In genomic region chr9:96559339-96559943, GRCh38 we compare ENCODE assay signal across 15 cellular contexts.
DNase-seq lines count a peak whose midpoint lies in the region; ATAC-seq, FAIRE-seq and TF ChIP-seq lines count a peak whose summit lies in the region.
"Had no signal": no experiment of that assay in that cellular context is flagged by ENCODE, and none has a peak within 500 bp of the region (broad histone marks: within the 10 kb centered on the region; RNA-seq: fewer than 3 reads in every experiment).

No MANE protein-coding gene starts in this region.

- TF ChIP-seq RAD21 in A549 (conservative IDR thresholded peaks at IDR 0.05 in 1 of 2, IDR thresholded peaks at IDR 0.05 in 1 of 2), result no peak

- H3K27me3 ChIP-seq in neural progenitor cell, result no peaks in the 10 kb centered on the region
- H3K27me3 ChIP-seq: MG63 had no signal

- no peaks in the 10 kb centered on the region for H3K27me3 Mint-ChIP-seq in WTC11 (ENCODE audit: low read depth)
- H3K27me3 Mint-ChIP-seq in nephron progenitor cell (ENCODE audit: low read depth, poor library complexity), result no peaks in the 10 kb centered on the region
- H3K27me3 Mint-ChIP-seq in neural progenitor cell (ENCODE audit: insufficient read depth, low read depth), result no peaks in the 10 kb centered on the region

- peaks cover 3% of the 10 kb centered on the region for H4K20me1 ChIP-seq in neural progenitor cell (ENCODE audit: low read depth)

- TF ChIP-seq EP300 in A549 (IDR thresholded peaks at IDR 0.05), result no peak

- peak overlapping the region; percentile 39; the same call in 1 of the 2 replicates for H3K27ac Mint-ChIP-seq in WTC11
- peak overlapping the region; percentile 51 for H3K27ac Mint-ChIP-seq in nephron progenitor cell
- no peak overlapping the region for H3K27ac Mint-ChIP-seq in neural progenitor cell
- H3K27ac Mint-ChIP-seq: CD4-positive, CD25-positive, alpha-beta regulatory T cell had no signal

- intact Hi-C loops in left ventricle myocardium superior (cut with micrococcal nuclease), result no loop called here

- CTCF ChIA-PET in A549 (lab: Yijun Ruan, JAX), result interaction anchor here (0.8 to 1.6 kb wide), 3 partner anchors 10 to 241 kb away, joined by 3 to 6 read pairs (median 3); no protein-coding TSS in a partner anchor
- CTCF ChIA-PET in WTC11 (lab: Charles Lee), result interaction anchor here (2.4 kb wide), 1 partner anchor 7 kb away, joined by 7 read pairs; no protein-coding TSS in a partner anchor

- ATAC-seq in A549 (no peak), WTC11 (no peak), left ventricle myocardium superior (peak; percentile 51), GM21515 (IDR thresholded peaks at IDR 0.05; ENCODE audit: unreplicated experiment) (no peak), HG02870 (IDR thresholded peaks at IDR 0.05; ENCODE audit: unreplicated experiment) (no peak)

- no peak for DNase-seq in A549 (ENCODE audit: low read depth in 1 of 2, low spot score in 1 of 2)
- DNase-seq in WTC11 (ENCODE audit: low spot score), result no peak
- no peak for DNase-seq in left ventricle myocardium superior
- DNase-seq in nephron progenitor cell, result no peak
- no peak for DNase-seq in neural progenitor cell (ENCODE audit: low spot score)
- DNase-seq in iPS-NIHi7 (ENCODE audit: extremely low spot score), result no peak
- DNase-seq: Calu3; CD4-positive, CD25-positive, alpha-beta regulatory T cell; MG63; NCI-H1105; NCI-H1694 treated with DMSO at 0.1 percent for 48 hours; NCI-H69; PC-9 had no signal

- H3K4me2 ChIP-seq in A549, result no peak overlapping the region
- no peak overlapping the region for H3K4me2 ChIP-seq in neural progenitor cell
- H3K4me2 ChIP-seq: PC-9 had no signal

- no peak for TF ChIP-seq CTCF in A549 (IDR thresholded peaks at IDR 0.05)
- TF ChIP-seq CTCF in WTC11 (IDR thresholded peaks at IDR 0.05), result no peak
- no peak for TF ChIP-seq CTCF in nephron progenitor cell (IDR thresholded peaks at IDR 0.05)
- no peak for TF ChIP-seq CTCF in neural progenitor cell (IDR thresholded peaks at IDR 0.05)

- no peaks in the 10 kb centered on the region for H3K79me2 ChIP-seq in neural progenitor cell (ENCODE audit: low read depth)

- POLR2A ChIA-PET in A549 (lab: Yijun Ruan, JAX) (no interaction called here), WTC11 (lab: Charles Lee) (no interaction called here)

- no peak overlapping the region for H3K27ac ChIP-seq in A549
- H3K27ac ChIP-seq in neural progenitor cell, result no peak overlapping the region
- H3K27ac ChIP-seq: PC-9 had no signal

- H3K4me3 Mint-ChIP-seq in WTC11 (no peak overlapping the region), nephron progenitor cell (no peak overlapping the region), neural progenitor cell (no peak overlapping the region)
- H3K4me3 Mint-ChIP-seq: CD4-positive, CD25-positive, alpha-beta regulatory T cell had no signal

- H3K9me3 ChIP-seq in A549 (no peaks in the 10 kb centered on the region), neural progenitor cell (ENCODE audit: low read depth) (no peaks in the 10 kb centered on the region)
- H3K9me3 ChIP-seq: MG63 had no signal

- WGBS in A549 (ENCODE audit: missing lambda C conversion rate), result 92% methylated on average over 6 of the region's 6 CpGs

- H3K4me1 Mint-ChIP-seq in WTC11 (peaks cover 36% of the 10 kb centered on the region), nephron progenitor cell (peaks cover 27% of the 10 kb centered on the region), neural progenitor cell (no peaks in the 10 kb centered on the region)

- FAIRE-seq in A549 (lab: Jason Lieb, UNC), result no peak

- H3K4me1 ChIP-seq in A549 (no peaks in the 10 kb centered on the region), neural progenitor cell (peaks cover 5% of the 10 kb centered on the region)

- no peak overlapping the region for H3K9ac ChIP-seq in neural progenitor cell

- no peaks in the 10 kb centered on the region for H3K36me3 ChIP-seq in neural progenitor cell
- H3K36me3 ChIP-seq: MG63 had no signal

- H3K36me3 Mint-ChIP-seq in WTC11, result peaks cover 8% of the 10 kb centered on the region
- peaks cover 57% of the 10 kb centered on the region for H3K36me3 Mint-ChIP-seq in nephron progenitor cell (ENCODE audit: low read depth)
- peaks cover 9% of the 10 kb centered on the region for H3K36me3 Mint-ChIP-seq in neural progenitor cell

- H3F3A ChIP-seq in neural progenitor cell (ENCODE audit: low read depth), result no peaks in the 10 kb centered on the region

- H2AFZ ChIP-seq in neural progenitor cell (replicated peaks), result no peak overlapping the region
- H2AFZ ChIP-seq: PC-9 had no signal

- H3K9me3 Mint-ChIP-seq in WTC11 (no peaks in the 10 kb centered on the region), nephron progenitor cell (no peaks in the 10 kb centered on the region), neural progenitor cell (no peaks in the 10 kb centered on the region)
- H3K9me3 Mint-ChIP-seq: CD4-positive, CD25-positive, alpha-beta regulatory T cell had no signal

- no peak for TF ChIP-seq POLR2A in A549 (IDR thresholded peaks at IDR 0.05; ENCODE audit: low read length)

- H3K4me3 ChIP-seq in A549 (no peak overlapping the region), neural progenitor cell (no peak overlapping the region)
- H3K4me3 ChIP-seq: MG63, PC-9 had no signal

TF ChIP-seq in A549, 52 proteins besides CTCF, POLR2A, EP300 and RAD21:
- TF ChIP-seq JUN (IDR thresholded peaks at IDR 0.05) (no peak), MAFK (IDR thresholded peaks at IDR 0.05; ENCODE audit: partially characterized antibody) (peak; percentile 74)
TF ChIP-seq in A549: peak in this region for 1.

TF ChIP-seq in WTC11, 78 proteins besides CTCF, POLR2A, EP300 and RAD21 (continues in another document):
- TF ChIP-seq ZNF263 (CRISPR knock-in tag; IDR thresholded peaks at IDR 0.05; ENCODE audit: low read depth) (no peak), AR (CRISPR knock-in tag; IDR thresholded peaks at IDR 0.05) (no peak), E2F5 (CRISPR knock-in tag; IDR thresholded peaks at IDR 0.05) (no peak), SOX15 (CRISPR knock-in tag; IDR thresholded peaks at IDR 0.05) (no peak), NFYB (CRISPR knock-in tag; conservative IDR thresholded peaks at IDR 0.05; ENCODE audit: low read depth) (no peak), MYBL2 (CRISPR knock-in tag; IDR thresholded peaks at IDR 0.05) (no peak), ZNF121 (CRISPR knock-in tag; IDR thresholded peaks at IDR 0.05) (no peak), FOXP1 (CRISPR knock-in tag; IDR thresholded peaks at IDR 0.05; ENCODE audit: borderline replicate concordance) (no peak), KAT7 (CRISPR knock-in tag; IDR thresholded peaks at IDR 0.05; ENCODE audit: borderline replicate concordance) (no peak), PRRX2 (CRISPR knock-in tag; IDR thresholded peaks at IDR 0.05) (no peak), FOXP4 (CRISPR knock-in tag; IDR thresholded peaks at IDR 0.05) (no peak)
